Comparison of ENCODE assay signal across 2 cellular contexts in the genomic region with DNA sequence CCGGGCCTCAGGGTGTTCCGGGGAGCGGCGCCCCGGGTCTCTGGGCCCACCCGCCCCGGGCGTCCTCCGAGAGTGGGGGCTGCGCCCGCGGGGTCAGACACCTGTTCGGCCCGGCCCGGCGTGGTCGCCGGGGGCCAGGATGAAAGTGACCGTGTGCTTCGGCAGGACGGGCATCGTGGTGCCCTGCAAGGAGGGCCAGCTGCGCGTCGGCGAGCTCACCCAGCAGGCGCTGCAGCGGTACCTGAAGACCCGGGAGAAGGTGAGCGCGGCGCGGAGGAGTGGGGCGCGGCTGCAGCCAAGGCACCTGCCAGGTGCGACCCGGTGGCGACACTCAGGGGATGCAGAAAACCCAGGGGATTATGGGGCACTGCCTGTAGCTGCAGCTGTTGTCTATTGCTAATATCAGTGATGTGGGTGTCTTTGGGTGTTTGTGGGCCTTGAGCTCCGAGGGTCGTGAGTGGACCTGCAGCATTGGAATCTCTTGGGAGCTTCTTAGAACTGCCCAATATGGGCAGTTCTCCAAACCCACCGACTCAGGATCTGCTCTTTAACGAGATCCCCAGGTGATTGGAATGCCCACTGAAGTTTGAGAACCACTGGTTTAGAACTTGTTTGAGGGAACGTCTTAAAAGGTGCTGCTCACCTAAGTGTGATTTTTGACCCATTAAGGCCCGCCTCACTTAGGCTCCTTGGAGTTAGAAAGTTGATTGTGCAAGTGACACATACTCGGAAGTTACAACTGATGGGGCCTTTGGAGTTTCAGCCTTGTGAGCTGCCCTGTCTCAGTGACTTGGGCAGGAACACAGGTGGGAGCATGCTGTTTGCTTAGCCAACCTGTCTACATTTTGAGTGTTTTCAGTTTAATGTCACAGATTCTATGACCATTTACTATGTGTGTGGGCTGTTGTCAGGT.
TF ChIP-seq lines count a peak whose summit lies in the region.

No MANE protein-coding gene starts in this region.

TF ChIP-seq in A549, 52 proteins besides CTCF, POLR2A, EP300 and RAD21 (continued from another document):
- TF ChIP-seq, protein P1, sequence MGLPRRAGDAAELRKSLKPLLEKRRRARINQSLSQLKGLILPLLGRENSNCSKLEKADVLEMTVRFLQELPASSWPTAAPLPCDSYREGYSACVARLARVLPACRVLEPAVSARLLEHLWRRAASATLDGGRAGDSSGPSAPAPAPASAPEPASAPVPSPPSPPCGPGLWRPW (IDR thresholded peaks at IDR 0.05): no peak
- no peak for TF ChIP-seq HDAC2 (IDR thresholded peaks at IDR 0.05)
- TF ChIP-seq RARB (CRISPR knock-in tag; IDR thresholded peaks at IDR 0.05): no peak
- TF ChIP-seq CBX8 (IDR thresholded peaks at IDR 0.05): no peak
- TF ChIP-seq SMC3 (IDR thresholded peaks at IDR 0.05): no peak
- TF ChIP-seq HEYL (CRISPR knock-in tag; IDR thresholded peaks at IDR 0.05): no peak
- TF ChIP-seq PHF8 (IDR thresholded peaks at IDR 0.05; ENCODE audit: borderline replicate concordance, low read depth): no peak; the same call in 1 of the 2 replicates
- no peak for TF ChIP-seq GATA3 (IDR thresholded peaks at IDR 0.05; ENCODE audit: borderline replicate concordance)
- no peak for TF ChIP-seq NFE2L2 (conservative IDR thresholded peaks at IDR 0.05; ENCODE audit: low read length)
- TF ChIP-seq JUN (IDR thresholded peaks at IDR 0.05): no peak; a peak in 1 of 5 replicates
- TF ChIP-seq MYC (IDR thresholded peaks at IDR 0.05; ENCODE audit: borderline replicate concordance, low read length): no peak

TF ChIP-seq in K562, 482 proteins besides CTCF, POLR2A, EP300 and RAD21 (continued from another document):
- TF ChIP-seq, protein P2, sequence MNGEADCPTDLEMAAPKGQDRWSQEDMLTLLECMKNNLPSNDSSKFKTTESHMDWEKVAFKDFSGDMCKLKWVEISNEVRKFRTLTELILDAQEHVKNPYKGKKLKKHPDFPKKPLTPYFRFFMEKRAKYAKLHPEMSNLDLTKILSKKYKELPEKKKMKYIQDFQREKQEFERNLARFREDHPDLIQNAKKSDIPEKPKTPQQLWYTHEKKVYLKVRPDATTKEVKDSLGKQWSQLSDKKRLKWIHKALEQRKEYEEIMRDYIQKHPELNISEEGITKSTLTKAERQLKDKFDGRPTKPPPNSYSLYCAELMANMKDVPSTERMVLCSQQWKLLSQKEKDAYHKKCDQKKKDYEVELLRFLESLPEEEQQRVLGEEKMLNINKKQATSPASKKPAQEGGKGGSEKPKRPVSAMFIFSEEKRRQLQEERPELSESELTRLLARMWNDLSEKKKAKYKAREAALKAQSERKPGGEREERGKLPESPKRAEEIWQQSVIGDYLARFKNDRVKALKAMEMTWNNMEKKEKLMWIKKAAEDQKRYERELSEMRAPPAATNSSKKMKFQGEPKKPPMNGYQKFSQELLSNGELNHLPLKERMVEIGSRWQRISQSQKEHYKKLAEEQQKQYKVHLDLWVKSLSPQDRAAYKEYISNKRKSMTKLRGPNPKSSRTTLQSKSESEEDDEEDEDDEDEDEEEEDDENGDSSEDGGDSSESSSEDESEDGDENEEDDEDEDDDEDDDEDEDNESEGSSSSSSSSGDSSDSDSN (IDR thresholded peaks at IDR 0.05; ENCODE audit: borderline replicate concordance in 1 of 2, low read depth in 2 of 2, low read length in 2 of 2): 0 out of 4 replicates have a peak, but pooled peaks of 1 of the 2 experiments have one; percentile 20
TF ChIP-seq in K562: peak in this region for 3.
